Comparison of ENCODE assay signal across 9 cellular contexts in genomic region chr2:63047534-63048281, GRCh38. TPM values are rescaled to one million over a fixed set of nuclear protein-coding genes. Genes with fewer than 3 reads are reported as not detected.
DNase-seq lines count a peak whose midpoint lies in the region; ATAC-seq, FAIRE-seq and TF ChIP-seq lines count a peak whose summit lies in the region.
"Had no signal": no experiment of that assay in that cellular context is flagged by ENCODE, and none has a peak within 500 bp of the region (broad histone marks: within the 10 kb centered on the region; RNA-seq: fewer than 3 reads in every experiment).

No MANE protein-coding gene starts in this region.

- no peak for FAIRE-seq in frontal cortex (lab: Jason Lieb, UNC)
- FAIRE-seq: islet of Langerhans had no signal

- peaks cover 85% of the 10 kb centered on the region for H3K27me3 ChIP-seq in CD4-positive, alpha-beta T cell (ENCODE audit: control insufficient read depth, insufficient read depth, low read length)

- no peaks in the 10 kb centered on the region for H3K9me3 ChIP-seq in CD4-positive, alpha-beta T cell (ENCODE audit: control insufficient read depth, low read length)

- peaks cover 25% of the 10 kb centered on the region for H3K36me3 Mint-ChIP-seq in CD4-positive, alpha-beta T cell (ENCODE audit: low read depth)
- H3K36me3 Mint-ChIP-seq in mesothelial cell of epicardium: peaks cover 12% of the 10 kb centered on the region

- peak overlapping the region; percentile 57 for H3K4me3 Mint-ChIP-seq in CD4-positive, alpha-beta T cell
- H3K4me3 Mint-ChIP-seq in mesothelial cell of epicardium: peak overlapping the region; percentile 79

- CTCF ChIA-PET in CD4-positive, alpha-beta T cell (lab: Charles Lee): no interaction called here

- H3K27me3 Mint-ChIP-seq in CD4-positive, alpha-beta T cell: peaks cover 78% of the 10 kb centered on the region
- peaks cover 89% of the 10 kb centered on the region for H3K27me3 Mint-ChIP-seq in mesothelial cell of epicardium (ENCODE audit: low read depth)

- H3K27ac Mint-ChIP-seq in CD4-positive, alpha-beta T cell: no peak overlapping the region
- H3K27ac Mint-ChIP-seq in mesothelial cell of epicardium: no peak overlapping the region

- H3K27ac ChIP-seq in CD4-positive, alpha-beta T cell (ENCODE audit: low read depth, low read length): no peak overlapping the region
- peak overlapping the region; percentile 16 for H3K27ac ChIP-seq in caudate nucleus (ENCODE audit: low read depth, low read length)

- no peak for TF ChIP-seq CTCF in CD4-positive, alpha-beta T cell (IDR thresholded peaks at IDR 0.05)
- no peak for TF ChIP-seq CTCF in mesothelial cell of epicardium (IDR thresholded peaks at IDR 0.05; ENCODE audit: unreplicated experiment)

- H3K4me1 Mint-ChIP-seq in CD4-positive, alpha-beta T cell (ENCODE audit: low read depth): peaks cover 44% of the 10 kb centered on the region
- peaks cover 40% of the 10 kb centered on the region for H3K4me1 Mint-ChIP-seq in mesothelial cell of epicardium

- POLR2A ChIA-PET in CD4-positive, alpha-beta T cell (lab: Charles Lee): no interaction called here

- ATAC-seq in CD4-positive, alpha-beta T cell (ENCODE audit: poor library complexity): no peak
- ATAC-seq in HG02759 (IDR thresholded peaks at IDR 0.05; ENCODE audit: unreplicated experiment) (peak; percentile 18), HG03432 (IDR thresholded peaks at IDR 0.05; ENCODE audit: unreplicated experiment) (no peak), HG03469 (IDR thresholded peaks at IDR 0.05; ENCODE audit: unreplicated experiment) (no peak)

- no peak for DNase-seq in CD4-positive, alpha-beta T cell
- no peak for DNase-seq in caudate nucleus (lab: John Stamatoyannopoulos, UW)
- DNase-seq in mesothelial cell of epicardium (ENCODE audit: low spot score in 2 of 2, unreplicated experiment in 2 of 2): peak in 1 of 2 experiments; percentile 52
- DNase-seq in frontal cortex (ENCODE audit: low spot score in 2 of 2): no peak
- no peak for DNase-seq in putamen (ENCODE audit: low spot score)

- intact Hi-C loops in CD4-positive, alpha-beta T cell (cut with DNase I, micrococcal nuclease): no loop called here

- H3K9me3 Mint-ChIP-seq in CD4-positive, alpha-beta T cell: no peaks in the 10 kb centered on the region
- H3K9me3 Mint-ChIP-seq in mesothelial cell of epicardium: no peaks in the 10 kb centered on the region

RNA-seq across cellular contexts. Expression of gene OTX1, which starts 2.9 kb away (rescaled TPM):
- total RNA-seq in CD4-positive, alpha-beta T cell: not detected
- total RNA-seq in mesothelial cell of epicardium (0.71 to 1.1 TPM (median 0.87 TPM) in 3 replicates), frontal cortex (0.82 TPM)
